ENCODE assay signal across 14 cellular contexts in the genomic region with DNA sequence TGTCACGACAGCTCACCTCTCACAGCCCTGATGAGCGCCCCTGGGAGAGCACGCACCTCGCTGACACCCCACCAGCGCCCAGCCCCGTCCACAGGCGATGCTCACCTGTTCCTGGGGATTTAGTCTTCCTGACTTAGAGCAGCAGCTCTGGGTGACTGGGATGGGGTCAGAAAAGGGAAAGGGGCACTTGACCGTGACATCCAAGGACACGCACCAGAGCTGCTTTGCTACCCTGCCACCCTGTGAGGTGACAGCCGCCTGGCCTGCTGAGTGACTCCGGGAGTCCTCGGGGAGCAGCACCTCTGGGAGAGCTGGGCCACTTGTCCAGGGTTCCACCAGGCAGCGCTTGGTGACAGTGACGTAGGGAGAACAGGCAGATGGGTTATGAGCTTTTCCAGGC.
A peak's percentile ranks its signal among the peaks of the same experiment; 100 is the strongest.
DNase-seq lines count a peak whose midpoint lies in the region; ATAC-seq and TF ChIP-seq lines count a peak whose summit lies in the region.
"Had no signal": no experiment of that assay in that cellular context is flagged by ENCODE, and none has a peak within 500 bp of the region (broad histone marks: within the 10 kb centered on the region; RNA-seq: fewer than 3 reads in every experiment).

No MANE protein-coding gene starts in this region.

- 100% methylated on average over 4 of the region's 14 CpGs; no CpG with 5 or more reads in 1 of the 2 experiments for WGBS in IMR-90 (ENCODE audit: extremely low coverage in 2 of 2, insufficient read length in 1 of 2), 2 experiments
- WGBS in heart left ventricle, 4 donors = 72 to 86% (median 75%) methylated on average over 10 to 14 of the region's 14 CpGs
- WGBS in trophoblast cell (ENCODE audit: extremely low coverage, insufficient coverage, insufficient read length) = no CpG with 5 or more reads among the region's 14 CpGs

- H3K9me1 ChIP-seq in IMR-90 (ENCODE audit: insufficient read depth, low read length) = peaks cover 17% of the 10 kb centered on the region

- in situ Hi-C loops in IMR-90 (cut with MboI; ENCODE audit: low sequenced_read_pairs) = no loop called here

- H2BK20ac ChIP-seq in IMR-90 (ENCODE audit: low read depth, low read length) = peak overlapping the region; percentile 88

- H3K4ac ChIP-seq in IMR-90 (ENCODE audit: low read depth, low read length) (peak overlapping the region; percentile 89), trophoblast cell (ENCODE audit: low read depth, low read length) (peak overlapping the region; percentile 25)

- H4K91ac ChIP-seq in IMR-90 (ENCODE audit: insufficient read depth, low read depth, low read length) (peak overlapping the region; percentile 93), trophoblast cell (ENCODE audit: low read depth, low read length) (peak overlapping the region; percentile 91)

- H3K9ac ChIP-seq in BLaER1 treated with 17β-estradiol and CSF1 and Interleukin-3, amounts not matched to agents 10 nM and 100 nM = peak overlapping the region in 4 of 11 experiments; percentile 32 to 61 (median 40); a peak in 5 of 22 replicates
- H3K9ac ChIP-seq in IMR-90 (ENCODE audit: low read depth, low read length) (no peak overlapping the region), trophoblast cell (ENCODE audit: low read length) (no peak overlapping the region)

- no peak for TF ChIP-seq RAD21 in IMR-90 (IDR thresholded peaks at IDR 0.05; ENCODE audit: low read length)

- H4K20me1 ChIP-seq in BLaER1 treated with 17β-estradiol and CSF1 and Interleukin-3, amounts not matched to agents 10 nM and 100 nM = peaks cover 0 to 30% (median 0%) of the 10 kb centered on the region in 11 experiments; a peak in 6 of 22 replicates
- no peaks in the 10 kb centered on the region for H4K20me1 ChIP-seq in IMR-90 (ENCODE audit: insufficient read depth, low read length)

- H3K79me2 ChIP-seq in trophoblast cell (ENCODE audit: control insufficient read depth, insufficient read depth, low read length, poor library complexity) = peaks cover 3% of the 10 kb centered on the region

- TF ChIP-seq POLR2A in IMR-90 (IDR thresholded peaks at IDR 0.05; ENCODE audit: low read depth, low read length) = no peak
- no peak for TF ChIP-seq POLR2A in heart left ventricle (IDR thresholded peaks at IDR 0.05)

- no TSS peak for BruUV-seq in IMR-90 (replicated peaks; lab: Mats Ljungman, UMichigan)

- no peak overlapping the region for H3K4me3 ChIP-seq in BLaER1 treated with 17β-estradiol and CSF1 and Interleukin-3, amounts not matched to agents 10 nM and 100 nM
- H3K4me3 ChIP-seq in IMR-90 (ENCODE audit: insufficient read depth, low read depth, low read length) (no peak overlapping the region), heart left ventricle (no peak overlapping the region), trophoblast cell (ENCODE audit: low read depth, low read length) (no peak overlapping the region)
- H3K4me3 ChIP-seq: testis had no signal

- peak overlapping the region in 8 of 11 experiments; percentile 85 to 98 (median 96); a peak in 13 of 22 replicates for H3K4me2 ChIP-seq in BLaER1 treated with 17β-estradiol and CSF1 and Interleukin-3, amounts not matched to agents 10 nM and 100 nM
- H3K4me2 ChIP-seq in IMR-90 (ENCODE audit: low read depth, low read length) (no peak overlapping the region), trophoblast cell (ENCODE audit: low read length) (no peak overlapping the region)

- peaks cover 40 to 99% (median 78%) of the 10 kb centered on the region in 10 experiments for H3K4me1 ChIP-seq in BLaER1 treated with 17β-estradiol and CSF1 and Interleukin-3, amounts not matched to agents 10 nM and 100 nM
- H3K4me1 ChIP-seq in IMR-90 (ENCODE audit: control insufficient read depth, insufficient read depth, low read length) (peaks cover 15% of the 10 kb centered on the region), heart left ventricle (peaks cover 0 to 70% (median 29%) of the 10 kb centered on the region in 12 donors), trophoblast cell (ENCODE audit: control insufficient read depth in 1 of 2, insufficient read depth in 2 of 2, low read length in 2 of 2) (peaks cover 10 to 21% of the 10 kb centered on the region in 2 experiments)
- H3K4me1 ChIP-seq: testis had no signal

- H3K14ac ChIP-seq in IMR-90 (replicated peaks; ENCODE audit: low read depth, low read length) (no peak overlapping the region), trophoblast cell (ENCODE audit: low read length) (peak overlapping the region; percentile 3)

- H2BK120ac ChIP-seq in IMR-90 (ENCODE audit: low read depth, low read length) (peak overlapping the region; percentile 97), trophoblast cell (ENCODE audit: insufficient read depth, low read length, poor library complexity) (peak overlapping the region; percentile 47)

- H2BK5ac ChIP-seq in IMR-90 (ENCODE audit: low read depth, low read length, poor library complexity, severe bottlenecking) (peak overlapping the region; percentile 24), trophoblast cell (ENCODE audit: low read depth, low read length, poor library complexity) (no peak overlapping the region)

- H3K18ac ChIP-seq in IMR-90 (ENCODE audit: low read depth, low read length) (no peak overlapping the region), trophoblast cell (ENCODE audit: low read length) (no peak overlapping the region)

- no peaks in the 10 kb centered on the region for H3K9me3 ChIP-seq in BLaER1 treated with 17β-estradiol and CSF1 and Interleukin-3, amounts not matched to agents 10 nM and 100 nM (replicated peaks in 1 of 11)
- H3K9me3 ChIP-seq in IMR-90 (ENCODE audit: control insufficient read depth, insufficient read depth, low read length) (no peaks in the 10 kb centered on the region), heart left ventricle (no peaks in the 10 kb centered on the region), trophoblast cell (ENCODE audit: insufficient read depth, low read depth, low read length) (no peaks in the 10 kb centered on the region)
- H3K9me3 ChIP-seq: testis had no signal

- H3K23ac ChIP-seq in IMR-90 (ENCODE audit: low read depth, low read length) (no peak overlapping the region), trophoblast cell (ENCODE audit: low read length) (no peak overlapping the region)

- H3K56ac ChIP-seq in IMR-90 (ENCODE audit: extremely low read depth, insufficient read depth, low read length) = no peak overlapping the region

- no peaks in the 10 kb centered on the region for H3K27me3 ChIP-seq in BLaER1 treated with 17β-estradiol and CSF1 and Interleukin-3, amounts not matched to agents 10 nM and 100 nM
- H3K27me3 ChIP-seq in IMR-90 (ENCODE audit: control insufficient read depth, insufficient read depth, low read length) (no peaks in the 10 kb centered on the region), heart left ventricle (no peaks in the 10 kb centered on the region), trophoblast cell (ENCODE audit: insufficient read depth, low read length) (no peaks in the 10 kb centered on the region)
- H3K27me3 ChIP-seq: brain microvascular endothelial cell, testis had no signal

- intact Hi-C loops in IMR-90 (cut with micrococcal nuclease) = no loop called here
- intact Hi-C loops in heart left ventricle (cut with DNase I) = no loop called here
- intact Hi-C loops in sciatic nerve (cut with DNase I) = no loop called here

- DNase-seq in IMR-90 = no peak
- DNase-seq in heart left ventricle = peak in 1 of 5 donors; percentile 68
- no peak for DNase-seq in trophoblast cell
- no peak for DNase-seq in sciatic nerve (ENCODE audit: low spot score)
- no peak for DNase-seq in HEK293T (ENCODE audit: extremely low spot score)
- DNase-seq: activated CD4-positive, alpha-beta T cell treated with anti-CD3 and anti-CD28 coated beads, Interleukin-2, amount 10 ng/mL, durations not matched to agents 24 days and 14 days; brain microvascular endothelial cell; NCI-H526 treated with DMSO at 0.1 percent for 48 hours; SHP77; stimulated activated CD4-positive, alpha-beta T cell treated with anti-CD3 and anti-CD28 coated beads, Interleukin-12 subunit alpha, Interleukin-12 subunit beta, amount 100 ng/mL, for 4 hours; T-cell; testis had no signal

- no peak for ATAC-seq in IMR-90 (ENCODE audit: low read depth)
- peak in 3 of 4 donors; percentile 28 to 33 (median 33) for ATAC-seq in heart left ventricle
- ATAC-seq in sciatic nerve = no peak
- ATAC-seq in GM19035 (IDR thresholded peaks at IDR 0.05; ENCODE audit: unreplicated experiment) = no peak

- dilution Hi-C loops in IMR-90 (cut with HindIII; ENCODE audit: low sequenced_read_pairs, unreplicated experiment) = no loop called here

- POLR2A ChIA-PET in IMR-90 (lab: Charles Lee; ENCODE audit: unreplicated experiment) = no interaction called here
- POLR2A ChIA-PET in HEK293T (lab: Yijun Ruan, JAX) = interaction anchor here (1.4 kb wide), 1 partner anchor 387 kb away, joined by 3 read pairs; a partner anchor contains a TSS

- CTCF ChIA-PET in IMR-90 (lab: Yijun Ruan, JAX) = no interaction called here
- CTCF ChIA-PET in HEK293T (lab: Yijun Ruan, JAX) = interaction anchor here (0.6 kb wide), 1 partner anchor 151 kb away, joined by 3 read pairs; no protein-coding TSS in a partner anchor

- peak overlapping the region; percentile 86; the same call in 1 of the 3 replicates for H2BK15ac ChIP-seq in IMR-90 (ENCODE audit: low read depth, low read length)

- H2AFZ ChIP-seq in IMR-90 (replicated peaks; ENCODE audit: low read length, poor library complexity) (no peak overlapping the region), trophoblast cell (ENCODE audit: insufficient read depth, low read length, poor library complexity) (no peak overlapping the region)

- no peak overlapping the region for H4K12ac ChIP-seq in trophoblast cell (ENCODE audit: low read depth, low read length)

- H2AK9ac ChIP-seq in IMR-90 (replicated peaks; ENCODE audit: low read depth, low read length, poor library complexity) = no peak overlapping the region

- peak overlapping the region; percentile 95 for H2AK5ac ChIP-seq in IMR-90 (ENCODE audit: low read depth, low read length)
- H2AK5ac ChIP-seq in trophoblast cell (ENCODE audit: low read length) = peak overlapping the region; percentile 89

- TF ChIP-seq CTCF in IMR-90 (conservative IDR thresholded peaks at IDR 0.05; ENCODE audit: low read depth, low read length) = no peak
- TF ChIP-seq CTCF in heart left ventricle (IDR thresholded peaks at IDR 0.05) = no peak

- peak overlapping the region in 3 of 11 experiments; percentile 27 to 82 (median 66); a peak in 5 of 22 replicates for H3K27ac ChIP-seq in BLaER1 treated with 17β-estradiol and CSF1 and Interleukin-3, amounts not matched to agents 10 nM and 100 nM
- H3K27ac ChIP-seq in IMR-90 (ENCODE audit: insufficient read depth, low read length) = no peak overlapping the region
- H3K27ac ChIP-seq in heart left ventricle = peak overlapping the region in 11 of 12 donors; percentile 23 to 97 (median 59)
- H3K27ac ChIP-seq in trophoblast cell (ENCODE audit: low read depth, low read length) = no peak overlapping the region
- H3K27ac ChIP-seq: testis had no signal

- H4K8ac ChIP-seq in IMR-90 (ENCODE audit: low read depth in 2 of 2, low read length in 2 of 2) = no peak overlapping the region
- peak overlapping the region; percentile 32 for H4K8ac ChIP-seq in trophoblast cell (ENCODE audit: low read depth, low read length)

- peak overlapping the region; percentile 97 for H2BK12ac ChIP-seq in trophoblast cell (ENCODE audit: low read length)

- H4K5ac ChIP-seq in IMR-90 (ENCODE audit: low read depth, low read length) = no peak overlapping the region

- H3K79me1 ChIP-seq in IMR-90 (ENCODE audit: low read depth in 1 of 2, low read length in 2 of 2) (peaks cover 0 to 20% of the 10 kb centered on the region in 2 experiments; a peak in 1 of 4 replicates), trophoblast cell (ENCODE audit: low read length) (peaks cover 15% of the 10 kb centered on the region)

- H3K36me3 ChIP-seq in BLaER1 treated with 17β-estradiol and CSF1 and Interleukin-3, amounts not matched to agents 10 nM and 100 nM = no peaks in the 10 kb centered on the region
- no peaks in the 10 kb centered on the region for H3K36me3 ChIP-seq in IMR-90 (ENCODE audit: control insufficient read depth, insufficient read depth, low read length)
- H3K36me3 ChIP-seq in heart left ventricle = no peaks in the 10 kb centered on the region
- H3K36me3 ChIP-seq in trophoblast cell (ENCODE audit: control insufficient read depth in 1 of 2, insufficient read depth in 2 of 2, low read length in 2 of 2) = no peaks in the 10 kb centered on the region
- H3K36me3 ChIP-seq: brain microvascular endothelial cell had no signal

Comparison
In these comparisons a context has a peak if more than half of its experiments do, and no peak if none do; other contexts are left out.
1. H3K27ac ChIP-seq: peak in heart left ventricle (11 of 12); none in IMR-90 (single experiment) and trophoblast cell (single experiment).
2. H3K4me2 ChIP-seq: peak in BLaER1 treated with 17β-estradiol and CSF1 and Interleukin-3, amounts not matched to agents 10 nM and 100 nM (8 of 11); none in IMR-90 (single experiment) and trophoblast cell (single experiment).
3. ATAC-seq: peak in heart left ventricle (3 of 4); none in IMR-90 (single experiment), sciatic nerve (single experiment) and GM19035 (single experiment).